Comparison of ENCODE assay signal across 11 cellular contexts in genomic region chr1:40825430-40825778, GRCh38. TPM values are rescaled to one million over a fixed set of nuclear protein-coding genes. Genes with fewer than 3 reads are reported as not detected.
A peak's percentile ranks its signal among the peaks of the same experiment; 100 is the strongest.
DNase-seq lines count a peak whose midpoint lies in the region; ATAC-seq and TF ChIP-seq lines count a peak whose summit lies in the region.
"Had no signal": no experiment of that assay in that cellular context is flagged by ENCODE, and none has a peak within 500 bp of the region (broad histone marks: within the 10 kb centered on the region; RNA-seq: fewer than 3 reads in every experiment).

No MANE protein-coding gene starts in this region.

- peak in 6 of 8 donors; percentile 10 to 63 (median 51) for ATAC-seq in heart right ventricle
- no peak for ATAC-seq in Right ventricle myocardium superior (ENCODE audit: poor library complexity)
- no peak for ATAC-seq in gastroesophageal sphincter
- ATAC-seq in aorta (ENCODE audit: low FRiP score): no peak
- ATAC-seq in GM21717 (IDR thresholded peaks at IDR 0.05; ENCODE audit: unreplicated experiment): no peak

- H3K36me3 ChIP-seq in heart right ventricle (no peaks in the 10 kb centered on the region), HUES6 (ENCODE audit: control insufficient read depth, insufficient read depth, low read length) (no peaks in the 10 kb centered on the region), gastroesophageal sphincter (peaks cover 0 to 34% of the 10 kb centered on the region in 2 donors), aorta (ENCODE audit: control insufficient read depth in 1 of 2, insufficient read depth in 2 of 2, low read length in 1 of 2) (no peaks in the 10 kb centered on the region)

- no peaks in the 10 kb centered on the region for H3K27me3 ChIP-seq in heart right ventricle
- H3K27me3 ChIP-seq in HUES6 (ENCODE audit: control insufficient read depth, insufficient read depth, low read length): no peaks in the 10 kb centered on the region
- no peaks in the 10 kb centered on the region for H3K27me3 ChIP-seq in gastroesophageal sphincter
- H3K27me3 ChIP-seq in aorta (ENCODE audit: control insufficient read depth in 1 of 2, insufficient read depth in 2 of 2, low read length in 1 of 2): no peaks in the 10 kb centered on the region

- TF ChIP-seq POLR2A in gastroesophageal sphincter (IDR thresholded peaks at IDR 0.05): no peak

- no peak for TF ChIP-seq EP300 in gastroesophageal sphincter (IDR thresholded peaks at IDR 0.05)

- H3K27ac ChIP-seq in heart right ventricle (peak overlapping the region in 3 of 10 donors; percentile 19 to 68 (median 58)), HUES6 (ENCODE audit: low read depth, low read length) (peak overlapping the region; percentile 19; the same call in 1 of the 2 replicates), gastroesophageal sphincter (peak overlapping the region in 3 of 4 donors; percentile 69 to 84 (median 79)), aorta (ENCODE audit: low read depth in 1 of 2, low read length in 2 of 2) (peak overlapping the region; percentile 58 to 78)

- no peaks in the 10 kb centered on the region for H3K9me3 ChIP-seq in heart right ventricle
- H3K9me3 ChIP-seq in HUES6 (ENCODE audit: control insufficient read depth, insufficient read depth, low read depth, low read length): no peaks in the 10 kb centered on the region
- no peaks in the 10 kb centered on the region for H3K9me3 ChIP-seq in gastroesophageal sphincter
- no peaks in the 10 kb centered on the region for H3K9me3 ChIP-seq in aorta (ENCODE audit: control insufficient read depth, low read length)

- WGBS in heart right ventricle, 2 donors: 72 to 82% methylated on average over 3 of the region's 3 CpGs
- 60 to 65% methylated on average over 1 to 3 of the region's 3 CpGs for WGBS in gastroesophageal sphincter (ENCODE audit: low coverage in 1 of 2), 2 donors
- 17 to 18% methylated on average over 3 of the region's 3 CpGs for WGBS in aorta, 2 donors

- TF ChIP-seq CTCF in heart right ventricle (IDR thresholded peaks at IDR 0.05): no peak
- no peak for TF ChIP-seq CTCF in gastroesophageal sphincter (IDR thresholded peaks at IDR 0.05)

- H3K9ac ChIP-seq in HUES6 (ENCODE audit: low read length): peak overlapping the region; percentile 43

- intact Hi-C loops in heart right ventricle (cut with DNase I): no loop called here
- intact Hi-C loops in Right ventricle myocardium superior (cut with DNase I): no loop called here
- intact Hi-C loops in aorta (cut with DNase I): no loop called here

- H3K4me3 ChIP-seq in heart right ventricle: no peak overlapping the region
- H3K4me3 ChIP-seq in HUES6 (ENCODE audit: low read depth, low read length): no peak overlapping the region
- no peak overlapping the region for H3K4me3 ChIP-seq in gastroesophageal sphincter
- H3K4me3 ChIP-seq in aorta (ENCODE audit: low read length in 2 of 2): no peak overlapping the region

- no peak for DNase-seq in heart right ventricle
- DNase-seq in Right ventricle myocardium superior: no peak
- no peak for DNase-seq in aorta
- no peak for DNase-seq in ecto neural progenitor cell (ENCODE audit: low spot score)
- no peak for DNase-seq in mesenteric fat pad (ENCODE audit: low spot score)
- DNase-seq: DMS53, NCI-H524 had no signal

- peaks cover 0 to 17% (median 9%) of the 10 kb centered on the region in 9 donors for H3K4me1 ChIP-seq in heart right ventricle
- H3K4me1 ChIP-seq in HUES6 (ENCODE audit: control insufficient read depth, insufficient read depth, low read length): peaks cover 22% of the 10 kb centered on the region
- H3K4me1 ChIP-seq in gastroesophageal sphincter: peaks cover 0 to 56% (median 16%) of the 10 kb centered on the region in 3 donors
- H3K4me1 ChIP-seq in aorta (ENCODE audit: control insufficient read depth in 1 of 2, insufficient read depth in 2 of 2, low read length in 2 of 2): no peaks in the 10 kb centered on the region

RNA-seq across cellular contexts. Expression of gene CITED4, which starts 36.8 kb away (rescaled TPM):
- total RNA-seq in heart right ventricle: 10 to 100 TPM; 14.4 to 88.8 (median 25.8) TPM
- 10 to 100 TPM in 1 of 2 donors, 1 to 10 TPM in 1; 6.1 to 31.2 TPM for polyA plus RNA-seq in heart right ventricle
- 43.6 TPM for total RNA-seq in Right ventricle myocardium superior
- total RNA-seq in gastroesophageal sphincter: 10 to 100 TPM in 3 of 4 donors, 1 to 10 TPM in 1; 9.2 to 15.6 (median 14.1) TPM
- total RNA-seq in aorta: 10 to 100 TPM; 13.2 to 19.0 TPM
- 10 to 100 TPM in 1 of 2 donors, 1 to 10 TPM in 1; 4.0 to 13.5 TPM for polyA plus RNA-seq in aorta
- 20.6 TPM for total RNA-seq in mesenteric fat pad

RNA-seq across cellular contexts. Expression of gene KCNQ4, which starts 41.8 kb away (rescaled TPM):
- total RNA-seq in heart right ventricle (1 to 10 TPM; 1.2 to 3.4 (median 2.1) TPM), Right ventricle myocardium superior (2.6 TPM), gastroesophageal sphincter (10 to 100 TPM in 3 of 4 donors, 1 to 10 TPM in 1; 6.1 to 25.5 (median 10.2) TPM), aorta (1 to 10 TPM; 7.2 to 8.7 TPM), mesenteric fat pad (1.4 TPM)
- polyA plus RNA-seq in heart right ventricle (1 to 10 TPM; 1.0 to 3.4 TPM), aorta (10 to 100 TPM in 1 of 2 donors, under 1 TPM in 1; 0.88 to 10.0 TPM)
- total RNA-seq: lung microvascular endothelial cell had no signal

Comparison
In these comparisons a context has a peak if more than half of its experiments do, and no peak if none do; other contexts are left out.
1. ATAC-seq: peak in heart right ventricle (6 of 8); none in Right ventricle myocardium superior (single experiment), gastroesophageal sphincter (single experiment), aorta (single experiment) and GM21717 (single experiment).